ENCODE assay signal across 1 cellular context in the genomic region with DNA sequence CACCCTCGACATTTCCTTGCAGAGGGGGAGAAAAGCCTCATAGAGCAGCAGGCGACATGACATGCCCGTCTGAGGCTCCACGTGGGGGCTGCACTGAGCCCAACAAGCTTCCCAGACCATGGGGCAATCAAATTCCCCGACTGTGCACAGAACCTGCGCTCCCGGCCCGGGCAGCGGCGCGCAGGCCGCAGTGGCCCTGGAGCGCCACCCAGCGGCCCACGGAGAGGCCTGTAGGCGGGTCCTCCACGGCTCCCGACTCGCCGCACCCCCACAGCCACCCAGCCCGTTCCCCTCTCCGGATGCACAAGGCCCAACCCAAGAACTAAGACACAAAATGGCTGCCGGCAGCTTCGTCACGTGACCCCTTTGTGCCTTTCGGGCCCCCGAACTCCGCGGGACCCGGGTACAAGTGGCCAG.
TF ChIP-seq lines count a peak whose summit lies in the region.

No MANE protein-coding gene starts in this region.

TF ChIP-seq in HepG2, 621 proteins besides CTCF, POLR2A, EP300 and RAD21 (continued from another document and continues in another):
- TF ChIP-seq, protein P1, sequence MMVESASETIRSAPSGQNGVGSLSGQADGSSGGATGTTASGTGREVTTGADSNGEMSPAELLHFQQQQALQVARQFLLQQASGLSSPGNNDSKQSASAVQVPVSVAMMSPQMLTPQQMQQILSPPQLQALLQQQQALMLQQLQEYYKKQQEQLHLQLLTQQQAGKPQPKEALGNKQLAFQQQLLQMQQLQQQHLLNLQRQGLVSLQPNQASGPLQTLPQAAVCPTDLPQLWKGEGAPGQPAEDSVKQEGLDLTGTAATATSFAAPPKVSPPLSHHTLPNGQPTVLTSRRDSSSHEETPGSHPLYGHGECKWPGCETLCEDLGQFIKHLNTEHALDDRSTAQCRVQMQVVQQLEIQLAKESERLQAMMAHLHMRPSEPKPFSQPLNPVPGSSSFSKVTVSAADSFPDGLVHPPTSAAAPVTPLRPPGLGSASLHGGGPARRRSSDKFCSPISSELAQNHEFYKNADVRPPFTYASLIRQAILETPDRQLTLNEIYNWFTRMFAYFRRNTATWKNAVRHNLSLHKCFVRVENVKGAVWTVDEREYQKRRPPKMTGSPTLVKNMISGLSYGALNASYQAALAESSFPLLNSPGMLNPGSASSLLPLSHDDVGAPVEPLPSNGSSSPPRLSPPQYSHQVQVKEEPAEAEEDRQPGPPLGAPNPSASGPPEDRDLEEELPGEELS (CRISPR knock-in tag; IDR thresholded peaks at IDR 0.05), result peak; percentile 25; the same call in 1 of the 2 replicates
- TF ChIP-seq EED (CRISPR knock-in tag; IDR thresholded peaks at IDR 0.05) (no peak), ATRX (CRISPR knock-in tag; IDR thresholded peaks at IDR 0.05; ENCODE audit: borderline replicate concordance) (no peak), MED13 (CRISPR knock-in tag; IDR thresholded peaks at IDR 0.05) (no peak), FOXA3 (CRISPR knock-in tag; IDR thresholded peaks at IDR 0.05) (0 out of 2 replicates have a peak, but pooled peaks have one; percentile 45), ZNF615 (CRISPR knock-in tag; IDR thresholded peaks at IDR 0.05; ENCODE audit: borderline replicate concordance) (peak; percentile 16; the same call in 1 of the 2 replicates), ZNF790 (CRISPR knock-in tag; IDR thresholded peaks at IDR 0.05; ENCODE audit: borderline replicate concordance) (0 out of 2 replicates have a peak, but pooled peaks have one; percentile 45), ZZZ3 (CRISPR knock-in tag; IDR thresholded peaks at IDR 0.05; ENCODE audit: borderline replicate concordance) (peak; percentile 63; the same call in 1 of the 2 replicates), ZMYM4 (CRISPR knock-in tag; IDR thresholded peaks at IDR 0.05) (peak; percentile 96), NCOA2 (CRISPR knock-in tag; IDR thresholded peaks at IDR 0.05) (peak; percentile 33; the same call in 1 of the 2 replicates), RBM39 (IDR thresholded peaks at IDR 0.05; ENCODE audit: low read depth, low read length, poor library complexity, severe bottlenecking) (peak; percentile 92), ZNF556 (CRISPR knock-in tag; IDR thresholded peaks at IDR 0.05; ENCODE audit: borderline replicate concordance) (peak; percentile 22; the same call in 1 of the 2 replicates), ZNF709 (CRISPR knock-in tag; IDR thresholded peaks at IDR 0.05) (peak; percentile 87), ZFP36L1 (CRISPR knock-in tag; IDR thresholded peaks at IDR 0.05) (peak; percentile 90; the same call in 1 of the 2 replicates), PITX1 (CRISPR knock-in tag; IDR thresholded peaks at IDR 0.05) (peak; percentile 49), CCDC6 (CRISPR knock-in tag; IDR thresholded peaks at IDR 0.05) (peak; percentile 73; the same call in 1 of the 2 replicates), MIER2 (CRISPR knock-in tag; IDR thresholded peaks at IDR 0.05) (peak; percentile 47; the same call in 1 of the 2 replicates), MXI1 (IDR thresholded peaks at IDR 0.05; ENCODE audit: borderline replicate concordance, low read depth, low read length) (peak; percentile 96), POLR2AphosphoS5 (IDR thresholded peaks at IDR 0.05; ENCODE audit: low read depth, low read length) (peak; percentile 55; the same call in 1 of the 2 replicates), ZNF547 (CRISPR knock-in tag; IDR thresholded peaks at IDR 0.05) (0 out of 2 replicates have a peak, but pooled peaks have one; percentile 7), ZNF510 (CRISPR knock-in tag; IDR thresholded peaks at IDR 0.05; ENCODE audit: low read depth) (0 out of 2 replicates have a peak, but pooled peaks have one; percentile 26)
- TF ChIP-seq, protein P2, sequence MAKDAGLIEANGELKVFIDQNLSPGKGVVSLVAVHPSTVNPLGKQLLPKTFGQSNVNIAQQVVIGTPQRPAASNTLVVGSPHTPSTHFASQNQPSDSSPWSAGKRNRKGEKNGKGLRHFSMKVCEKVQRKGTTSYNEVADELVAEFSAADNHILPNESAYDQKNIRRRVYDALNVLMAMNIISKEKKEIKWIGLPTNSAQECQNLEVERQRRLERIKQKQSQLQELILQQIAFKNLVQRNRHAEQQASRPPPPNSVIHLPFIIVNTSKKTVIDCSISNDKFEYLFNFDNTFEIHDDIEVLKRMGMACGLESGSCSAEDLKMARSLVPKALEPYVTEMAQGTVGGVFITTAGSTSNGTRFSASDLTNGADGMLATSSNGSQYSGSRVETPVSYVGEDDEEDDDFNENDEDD (CRISPR knock-in tag; IDR thresholded peaks at IDR 0.05; ENCODE audit: borderline replicate concordance), result peak; percentile 26; the same call in 1 of the 2 replicates
- TF ChIP-seq, protein P3, sequence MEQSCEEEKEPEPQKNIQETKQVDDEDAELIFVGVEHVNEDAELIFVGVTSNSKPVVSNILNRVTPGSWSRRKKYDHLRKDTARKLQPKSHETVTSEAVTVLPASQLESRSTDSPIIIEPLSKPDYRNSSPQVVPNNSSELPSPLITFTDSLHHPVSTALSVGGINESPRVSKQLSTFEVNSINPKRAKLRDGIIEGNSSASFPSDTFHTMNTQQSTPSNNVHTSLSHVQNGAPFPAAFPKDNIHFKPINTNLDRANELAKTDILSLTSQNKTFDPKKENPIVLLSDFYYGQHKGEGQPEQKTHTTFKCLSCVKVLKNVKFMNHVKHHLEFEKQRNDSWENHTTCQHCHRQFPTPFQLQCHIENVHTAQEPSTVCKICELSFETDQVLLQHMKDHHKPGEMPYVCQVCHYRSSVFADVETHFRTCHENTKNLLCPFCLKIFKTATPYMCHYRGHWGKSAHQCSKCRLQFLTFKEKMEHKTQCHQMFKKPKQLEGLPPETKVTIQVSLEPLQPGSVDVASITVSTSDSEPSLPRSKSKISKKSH (CRISPR knock-in tag; IDR thresholded peaks at IDR 0.05; ENCODE audit: borderline replicate concordance), result no peak
- TF ChIP-seq, protein P4, sequence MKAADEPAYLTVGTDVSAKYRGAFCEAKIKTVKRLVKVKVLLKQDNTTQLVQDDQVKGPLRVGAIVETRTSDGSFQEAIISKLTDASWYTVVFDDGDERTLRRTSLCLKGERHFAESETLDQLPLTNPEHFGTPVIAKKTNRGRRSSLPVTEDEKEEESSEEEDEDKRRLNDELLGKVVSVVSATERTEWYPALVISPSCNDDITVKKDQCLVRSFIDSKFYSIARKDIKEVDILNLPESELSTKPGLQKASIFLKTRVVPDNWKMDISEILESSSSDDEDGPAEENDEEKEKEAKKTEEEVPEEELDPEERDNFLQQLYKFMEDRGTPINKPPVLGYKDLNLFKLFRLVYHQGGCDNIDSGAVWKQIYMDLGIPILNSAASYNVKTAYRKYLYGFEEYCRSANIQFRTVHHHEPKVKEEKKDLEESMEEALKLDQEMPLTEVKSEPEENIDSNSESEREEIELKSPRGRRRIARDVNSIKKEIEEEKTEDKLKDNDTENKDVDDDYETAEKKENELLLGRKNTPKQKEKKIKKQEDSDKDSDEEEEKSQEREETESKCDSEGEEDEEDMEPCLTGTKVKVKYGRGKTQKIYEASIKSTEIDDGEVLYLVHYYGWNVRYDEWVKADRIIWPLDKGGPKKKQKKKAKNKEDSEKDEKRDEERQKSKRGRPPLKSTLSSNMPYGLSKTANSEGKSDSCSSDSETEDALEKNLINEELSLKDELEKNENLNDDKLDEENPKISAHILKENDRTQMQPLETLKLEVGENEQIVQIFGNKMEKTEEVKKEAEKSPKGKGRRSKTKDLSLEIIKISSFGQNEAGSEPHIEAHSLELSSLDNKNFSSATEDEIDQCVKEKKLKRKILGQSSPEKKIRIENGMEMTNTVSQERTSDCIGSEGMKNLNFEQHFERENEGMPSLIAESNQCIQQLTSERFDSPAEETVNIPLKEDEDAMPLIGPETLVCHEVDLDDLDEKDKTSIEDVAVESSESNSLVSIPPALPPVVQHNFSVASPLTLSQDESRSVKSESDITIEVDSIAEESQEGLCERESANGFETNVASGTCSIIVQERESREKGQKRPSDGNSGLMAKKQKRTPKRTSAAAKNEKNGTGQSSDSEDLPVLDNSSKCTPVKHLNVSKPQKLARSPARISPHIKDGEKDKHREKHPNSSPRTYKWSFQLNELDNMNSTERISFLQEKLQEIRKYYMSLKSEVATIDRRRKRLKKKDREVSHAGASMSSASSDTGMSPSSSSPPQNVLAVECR (CRISPR knock-in tag; IDR thresholded peaks at IDR 0.05; ENCODE audit: borderline replicate concordance), result peak; percentile 74
- TF ChIP-seq, protein P5, sequence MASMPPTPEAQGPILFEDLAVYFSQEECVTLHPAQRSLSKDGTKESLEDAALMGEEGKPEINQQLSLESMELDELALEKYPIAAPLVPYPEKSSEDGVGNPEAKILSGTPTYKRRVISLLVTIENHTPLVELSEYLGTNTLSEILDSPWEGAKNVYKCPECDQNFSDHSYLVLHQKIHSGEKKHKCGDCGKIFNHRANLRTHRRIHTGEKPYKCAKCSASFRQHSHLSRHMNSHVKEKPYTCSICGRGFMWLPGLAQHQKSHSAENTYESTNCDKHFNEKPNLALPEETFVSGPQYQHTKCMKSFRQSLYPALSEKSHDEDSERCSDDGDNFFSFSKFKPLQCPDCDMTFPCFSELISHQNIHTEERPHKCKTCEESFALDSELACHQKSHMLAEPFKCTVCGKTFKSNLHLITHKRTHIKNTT (CRISPR knock-in tag; IDR thresholded peaks at IDR 0.05), result no peak
- TF ChIP-seq, protein P6, sequence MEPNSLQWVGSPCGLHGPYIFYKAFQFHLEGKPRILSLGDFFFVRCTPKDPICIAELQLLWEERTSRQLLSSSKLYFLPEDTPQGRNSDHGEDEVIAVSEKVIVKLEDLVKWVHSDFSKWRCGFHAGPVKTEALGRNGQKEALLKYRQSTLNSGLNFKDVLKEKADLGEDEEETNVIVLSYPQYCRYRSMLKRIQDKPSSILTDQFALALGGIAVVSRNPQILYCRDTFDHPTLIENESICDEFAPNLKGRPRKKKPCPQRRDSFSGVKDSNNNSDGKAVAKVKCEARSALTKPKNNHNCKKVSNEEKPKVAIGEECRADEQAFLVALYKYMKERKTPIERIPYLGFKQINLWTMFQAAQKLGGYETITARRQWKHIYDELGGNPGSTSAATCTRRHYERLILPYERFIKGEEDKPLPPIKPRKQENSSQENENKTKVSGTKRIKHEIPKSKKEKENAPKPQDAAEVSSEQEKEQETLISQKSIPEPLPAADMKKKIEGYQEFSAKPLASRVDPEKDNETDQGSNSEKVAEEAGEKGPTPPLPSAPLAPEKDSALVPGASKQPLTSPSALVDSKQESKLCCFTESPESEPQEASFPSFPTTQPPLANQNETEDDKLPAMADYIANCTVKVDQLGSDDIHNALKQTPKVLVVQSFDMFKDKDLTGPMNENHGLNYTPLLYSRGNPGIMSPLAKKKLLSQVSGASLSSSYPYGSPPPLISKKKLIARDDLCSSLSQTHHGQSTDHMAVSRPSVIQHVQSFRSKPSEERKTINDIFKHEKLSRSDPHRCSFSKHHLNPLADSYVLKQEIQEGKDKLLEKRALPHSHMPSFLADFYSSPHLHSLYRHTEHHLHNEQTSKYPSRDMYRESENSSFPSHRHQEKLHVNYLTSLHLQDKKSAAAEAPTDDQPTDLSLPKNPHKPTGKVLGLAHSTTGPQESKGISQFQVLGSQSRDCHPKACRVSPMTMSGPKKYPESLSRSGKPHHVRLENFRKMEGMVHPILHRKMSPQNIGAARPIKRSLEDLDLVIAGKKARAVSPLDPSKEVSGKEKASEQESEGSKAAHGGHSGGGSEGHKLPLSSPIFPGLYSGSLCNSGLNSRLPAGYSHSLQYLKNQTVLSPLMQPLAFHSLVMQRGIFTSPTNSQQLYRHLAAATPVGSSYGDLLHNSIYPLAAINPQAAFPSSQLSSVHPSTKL (CRISPR knock-in tag; IDR thresholded peaks at IDR 0.05), result peak; percentile 48
- TF ChIP-seq, protein P7, sequence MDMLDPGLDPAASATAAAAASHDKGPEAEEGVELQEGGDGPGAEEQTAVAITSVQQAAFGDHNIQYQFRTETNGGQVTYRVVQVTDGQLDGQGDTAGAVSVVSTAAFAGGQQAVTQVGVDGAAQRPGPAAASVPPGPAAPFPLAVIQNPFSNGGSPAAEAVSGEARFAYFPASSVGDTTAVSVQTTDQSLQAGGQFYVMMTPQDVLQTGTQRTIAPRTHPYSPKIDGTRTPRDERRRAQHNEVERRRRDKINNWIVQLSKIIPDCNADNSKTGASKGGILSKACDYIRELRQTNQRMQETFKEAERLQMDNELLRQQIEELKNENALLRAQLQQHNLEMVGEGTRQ (IDR thresholded peaks at IDR 0.05; ENCODE audit: low read depth, low read length), result peak; percentile 91
- TF ChIP-seq, protein P7 (CRISPR knock-in tag; IDR thresholded peaks at IDR 0.05; ENCODE audit: borderline replicate concordance), result peak; percentile 93; the same call in 1 of the 2 replicates
- TF ChIP-seq, protein P8, sequence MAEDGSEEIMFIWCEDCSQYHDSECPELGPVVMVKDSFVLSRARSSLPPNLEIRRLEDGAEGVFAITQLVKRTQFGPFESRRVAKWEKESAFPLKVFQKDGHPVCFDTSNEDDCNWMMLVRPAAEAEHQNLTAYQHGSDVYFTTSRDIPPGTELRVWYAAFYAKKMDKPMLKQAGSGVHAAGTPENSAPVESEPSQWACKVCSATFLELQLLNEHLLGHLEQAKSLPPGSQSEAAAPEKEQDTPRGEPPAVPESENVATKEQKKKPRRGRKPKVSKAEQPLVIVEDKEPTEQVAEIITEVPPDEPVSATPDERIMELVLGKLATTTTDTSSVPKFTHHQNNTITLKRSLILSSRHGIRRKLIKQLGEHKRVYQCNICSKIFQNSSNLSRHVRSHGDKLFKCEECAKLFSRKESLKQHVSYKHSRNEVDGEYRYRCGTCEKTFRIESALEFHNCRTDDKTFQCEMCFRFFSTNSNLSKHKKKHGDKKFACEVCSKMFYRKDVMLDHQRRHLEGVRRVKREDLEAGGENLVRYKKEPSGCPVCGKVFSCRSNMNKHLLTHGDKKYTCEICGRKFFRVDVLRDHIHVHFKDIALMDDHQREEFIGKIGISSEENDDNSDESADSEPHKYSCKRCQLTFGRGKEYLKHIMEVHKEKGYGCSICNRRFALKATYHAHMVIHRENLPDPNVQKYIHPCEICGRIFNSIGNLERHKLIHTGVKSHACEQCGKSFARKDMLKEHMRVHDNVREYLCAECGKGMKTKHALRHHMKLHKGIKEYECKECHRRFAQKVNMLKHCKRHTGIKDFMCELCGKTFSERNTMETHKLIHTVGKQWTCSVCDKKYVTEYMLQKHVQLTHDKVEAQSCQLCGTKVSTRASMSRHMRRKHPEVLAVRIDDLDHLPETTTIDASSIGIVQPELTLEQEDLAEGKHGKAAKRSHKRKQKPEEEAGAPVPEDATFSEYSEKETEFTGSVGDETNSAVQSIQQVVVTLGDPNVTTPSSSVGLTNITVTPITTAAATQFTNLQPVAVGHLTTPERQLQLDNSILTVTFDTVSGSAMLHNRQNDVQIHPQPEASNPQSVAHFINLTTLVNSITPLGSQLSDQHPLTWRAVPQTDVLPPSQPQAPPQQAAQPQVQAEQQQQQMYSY (CRISPR knock-in tag; IDR thresholded peaks at IDR 0.05), result no peak
- TF ChIP-seq, protein P9, sequence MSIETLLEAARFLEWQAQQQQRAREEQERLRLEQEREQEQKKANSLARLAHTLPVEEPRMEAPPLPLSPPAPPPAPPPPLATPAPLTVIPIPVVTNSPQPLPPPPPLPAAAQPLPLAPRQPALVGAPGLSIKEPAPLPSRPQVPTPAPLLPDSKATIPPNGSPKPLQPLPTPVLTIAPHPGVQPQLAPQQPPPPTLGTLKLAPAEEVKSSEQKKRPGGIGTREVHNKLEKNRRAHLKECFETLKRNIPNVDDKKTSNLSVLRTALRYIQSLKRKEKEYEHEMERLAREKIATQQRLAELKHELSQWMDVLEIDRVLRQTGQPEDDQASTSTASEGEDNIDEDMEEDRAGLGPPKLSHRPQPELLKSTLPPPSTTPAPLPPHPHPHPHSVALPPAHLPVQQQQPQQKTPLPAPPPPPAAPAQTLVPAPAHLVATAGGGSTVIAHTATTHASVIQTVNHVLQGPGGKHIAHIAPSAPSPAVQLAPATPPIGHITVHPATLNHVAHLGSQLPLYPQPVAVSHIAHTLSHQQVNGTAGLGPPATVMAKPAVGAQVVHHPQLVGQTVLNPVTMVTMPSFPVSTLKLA (IDR thresholded peaks at IDR 0.05), result peak; percentile 87
